8 cellular contexts compared by ENCODE assay signal in genomic region chr3:124887177-124887995, GRCh38. TPM values are rescaled to one million over a fixed set of nuclear protein-coding genes. Genes with fewer than 3 reads are reported as not detected.
A peak's percentile ranks its signal among the peaks of the same experiment; 100 is the strongest.
DNase-seq lines count a peak whose midpoint lies in the region; ATAC-seq, FAIRE-seq and TF ChIP-seq lines count a peak whose summit lies in the region.

A gene with protein sequence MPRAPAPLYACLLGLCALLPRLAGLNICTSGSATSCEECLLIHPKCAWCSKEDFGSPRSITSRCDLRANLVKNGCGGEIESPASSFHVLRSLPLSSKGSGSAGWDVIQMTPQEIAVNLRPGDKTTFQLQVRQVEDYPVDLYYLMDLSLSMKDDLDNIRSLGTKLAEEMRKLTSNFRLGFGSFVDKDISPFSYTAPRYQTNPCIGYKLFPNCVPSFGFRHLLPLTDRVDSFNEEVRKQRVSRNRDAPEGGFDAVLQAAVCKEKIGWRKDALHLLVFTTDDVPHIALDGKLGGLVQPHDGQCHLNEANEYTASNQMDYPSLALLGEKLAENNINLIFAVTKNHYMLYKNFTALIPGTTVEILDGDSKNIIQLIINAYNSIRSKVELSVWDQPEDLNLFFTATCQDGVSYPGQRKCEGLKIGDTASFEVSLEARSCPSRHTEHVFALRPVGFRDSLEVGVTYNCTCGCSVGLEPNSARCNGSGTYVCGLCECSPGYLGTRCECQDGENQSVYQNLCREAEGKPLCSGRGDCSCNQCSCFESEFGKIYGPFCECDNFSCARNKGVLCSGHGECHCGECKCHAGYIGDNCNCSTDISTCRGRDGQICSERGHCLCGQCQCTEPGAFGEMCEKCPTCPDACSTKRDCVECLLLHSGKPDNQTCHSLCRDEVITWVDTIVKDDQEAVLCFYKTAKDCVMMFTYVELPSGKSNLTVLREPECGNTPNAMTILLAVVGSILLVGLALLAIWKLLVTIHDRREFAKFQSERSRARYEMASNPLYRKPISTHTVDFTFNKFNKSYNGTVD (minus strand): TSS chr3:124887365. CDS start chr3:124887000, 365 bp downstream.

- peaks cover 3% of the 10 kb centered on the region for H3K4me1 Mint-ChIP-seq in activated CD8-positive, alpha-beta memory T cell treated with anti-CD3 and anti-CD28 coated beads, Interleukin-2, amount 10 ng/mL, durations not matched to agents 7 days and 5 days

- WGBS in esophagus, 2 donors = 2 to 4% methylated on average over 71 to 79 of the region's 79 CpGs

- no peak for FAIRE-seq in H54 (lab: Jason Lieb, UNC)

- H3K4me3 Mint-ChIP-seq in activated CD8-positive, alpha-beta memory T cell treated with anti-CD3 and anti-CD28 coated beads, Interleukin-2, amount 10 ng/mL, durations not matched to agents 7 days and 5 days = peak within 1 kb of the TSS; percentile 45

- H3K27ac ChIP-seq in esophagus (ENCODE audit: low read depth in 2 of 2, low read length in 1 of 2) = peak within 1 kb of the TSS; percentile 93
- H3K27ac ChIP-seq in stomach smooth muscle (ENCODE audit: low read length) = peak within 1 kb of the TSS; percentile 76

- ATAC-seq in activated CD8-positive, alpha-beta memory T cell treated with anti-CD3 and anti-CD28 coated beads, Interleukin-2, amount 10 ng/mL, durations not matched to agents 7 days and 5 days = peak; percentile 73

- H3K9ac ChIP-seq in stomach smooth muscle (ENCODE audit: low read length in 2 of 2) = peak within 1 kb of the TSS; percentile 66 to 72

- H3K27me3 Mint-ChIP-seq in activated CD8-positive, alpha-beta memory T cell treated with anti-CD3 and anti-CD28 coated beads, Interleukin-2, amount 10 ng/mL, durations not matched to agents 7 days and 5 days = peaks cover 71% of the 10 kb centered on the region

- peak; percentile 61 for TF ChIP-seq POLR2A in H54 (IDR thresholded peaks at IDR 0.05; ENCODE audit: low read depth, low read length)

- peak within 1 kb of the TSS; percentile 61 to 75 for H3K4me3 ChIP-seq in esophagus (ENCODE audit: low read depth in 1 of 2, low read length in 2 of 2)
- peak within 1 kb of the TSS; percentile 59 to 79 for H3K4me3 ChIP-seq in stomach smooth muscle (ENCODE audit: low read length in 2 of 2)

- no peaks in the 10 kb centered on the region for H3K36me3 Mint-ChIP-seq in activated CD8-positive, alpha-beta memory T cell treated with anti-CD3 and anti-CD28 coated beads, Interleukin-2, amount 10 ng/mL, durations not matched to agents 7 days and 5 days

- H3K27me3 ChIP-seq in esophagus (ENCODE audit: control insufficient read depth in 1 of 2, insufficient read depth in 2 of 2, low read length in 2 of 2) = no peaks in the 10 kb centered on the region
- H3K27me3 ChIP-seq in stomach smooth muscle (ENCODE audit: control insufficient read depth in 1 of 2, insufficient read depth in 2 of 2, low read length in 2 of 2) = no peaks in the 10 kb centered on the region

- H3K9me3 Mint-ChIP-seq in activated CD8-positive, alpha-beta memory T cell treated with anti-CD3 and anti-CD28 coated beads, Interleukin-2, amount 10 ng/mL, durations not matched to agents 7 days and 5 days (ENCODE audit: low read depth) = no peaks in the 10 kb centered on the region

- DNase-seq in GM04503 (ENCODE audit: low read depth) (peak; percentile 43), H54 (ENCODE audit: insufficient read length, low spot score) (peak; percentile 60), NCI-H146 (lab: John Stamatoyannopoulos, UW) (peak; percentile 78), midbrain (lab: John Stamatoyannopoulos, UW) (peak; percentile 40), NCI-H1436 (lab: John Stamatoyannopoulos, UW) (no peak)
- peak; percentile 42 for DNase-seq in activated CD8-positive, alpha-beta memory T cell treated with anti-CD3 and anti-CD28 coated beads, Interleukin-2, amount 10 ng/mL, durations not matched to agents 7 days and 5 days

- H3K27ac Mint-ChIP-seq in activated CD8-positive, alpha-beta memory T cell treated with anti-CD3 and anti-CD28 coated beads, Interleukin-2, amount 10 ng/mL, durations not matched to agents 7 days and 5 days = no peak within 1 kb of the TSS

- no peaks in the 10 kb centered on the region for H3K36me3 ChIP-seq in esophagus (ENCODE audit: control insufficient read depth in 2 of 2, insufficient read depth in 2 of 2, low read length in 1 of 2)
- no peaks in the 10 kb centered on the region for H3K36me3 ChIP-seq in stomach smooth muscle (ENCODE audit: control insufficient read depth in 2 of 2, insufficient read depth in 2 of 2, low read length in 2 of 2)

- CTCF ChIA-PET in activated CD8-positive, alpha-beta memory T cell treated with anti-CD3 and anti-CD28 coated beads, Interleukin-2, amount 10 ng/mL, durations not matched to agents 7 days and 5 days (lab: Charles Lee) = no interaction called here

- H3K9me3 ChIP-seq in esophagus (ENCODE audit: control insufficient read depth in 2 of 2, insufficient read depth in 1 of 2, low read depth in 1 of 2, low read length in 1 of 2) = peaks cover 0 to 2% of the 10 kb centered on the region in 2 donors
- no peaks in the 10 kb centered on the region for H3K9me3 ChIP-seq in stomach smooth muscle (ENCODE audit: control insufficient read depth in 2 of 2, low read length in 2 of 2)

- H3K4me1 ChIP-seq in esophagus (ENCODE audit: control insufficient read depth in 2 of 2, insufficient read depth in 2 of 2, low read length in 1 of 2) (peaks cover under 1 to 11% of the 10 kb centered on the region in 2 donors), stomach smooth muscle (ENCODE audit: control insufficient read depth, insufficient read depth, low read length) (peaks cover 19% of the 10 kb centered on the region)

RNA-seq across cellular contexts. Expression of the gene that starts here (rescaled TPM):
- total RNA-seq in activated CD8-positive, alpha-beta memory T cell treated with anti-CD3 and anti-CD28 coated beads, Interleukin-2, amount 10 ng/mL, durations not matched to agents 7 days and 5 days = 1 to 10 TPM in 1 of 2 experiments, under 1 TPM in 1; 0.18 to 1.2 TPM
- polyA plus RNA-seq in esophagus = 10 to 100 TPM; 19.5 to 39.6 TPM
